In genomic region chr6:169837529-169838250, GRCh38 we compare ENCODE assay signal across 17 cellular contexts.
DNase-seq lines count a peak whose midpoint lies in the region; ATAC-seq and TF ChIP-seq lines count a peak whose summit lies in the region.
"Had no signal": no experiment of that assay in that cellular context is flagged by ENCODE, and none has a peak within 500 bp of the region (broad histone marks: within the 10 kb centered on the region; RNA-seq: fewer than 3 reads in every experiment).

No MANE protein-coding gene starts in this region.

- POLR2A ChIA-PET in activated CD8-positive, alpha-beta T cell treated with anti-CD3 and anti-CD28 coated beads, Interleukin-2, amount 10 ng/mL, durations not matched to agents 7 days and 5 days (lab: Charles Lee): no interaction called here
- POLR2A ChIA-PET in activated CD8-positive, alpha-beta T cell treated with anti-CD3 and anti-CD28 coated beads for 36 hours (lab: Charles Lee): interaction anchor here (0.6 kb wide), 1 partner anchor 232 kb away, joined by 3 read pairs; no protein-coding TSS in a partner anchor

- H3K4me3 ChIP-seq in right cardiac atrium (ENCODE audit: low read length) (no peak overlapping the region), spleen (no peak overlapping the region)

- ATAC-seq in activated CD8-positive, alpha-beta T cell treated with anti-CD3 and anti-CD28 coated beads, Interleukin-2, amount 10 ng/mL, durations not matched to agents 7 days and 5 days: no peak
- ATAC-seq in activated CD8-positive, alpha-beta T cell treated with anti-CD3 and anti-CD28 coated beads for 36 hours: no peak
- ATAC-seq in activated CD8-positive, alpha-beta memory T cell treated with anti-CD3 and anti-CD28 coated beads, Interleukin-2, amount 10 ng/mL, durations not matched to agents 7 days and 5 days: no peak
- ATAC-seq in right cardiac atrium (no peak), HG03045 (IDR thresholded peaks at IDR 0.05; ENCODE audit: unreplicated experiment) (no peak)
- no peak for ATAC-seq in stimulated activated naive CD8-positive, alpha-beta T cell treated with anti-CD3 and anti-CD28 coated beads, Interleukin-15, amount 100 ng/mL, for 72 hours
- ATAC-seq: Panc1 had no signal

- no peaks in the 10 kb centered on the region for H3K36me3 ChIP-seq in spleen

- H3K27me3 ChIP-seq in right cardiac atrium (ENCODE audit: control insufficient read depth, insufficient read depth): no peaks in the 10 kb centered on the region
- peaks cover 0 to 41% (median 0%) of the 10 kb centered on the region in 7 donors for H3K27me3 ChIP-seq in spleen (replicated peaks in 1 of 7)

- H3K9me3 ChIP-seq in right cardiac atrium (ENCODE audit: control insufficient read depth, low read length) (no peaks in the 10 kb centered on the region), spleen (no peaks in the 10 kb centered on the region)

- peaks cover 48% of the 10 kb centered on the region for H3K27me3 Mint-ChIP-seq in activated CD8-positive, alpha-beta T cell treated with anti-CD3 and anti-CD28 coated beads, Interleukin-2, amount 10 ng/mL, durations not matched to agents 7 days and 5 days (ENCODE audit: low read depth)
- H3K27me3 Mint-ChIP-seq in activated CD8-positive, alpha-beta T cell treated with anti-CD3 and anti-CD28 coated beads for 36 hours: peaks cover 10% of the 10 kb centered on the region
- peaks cover 39% of the 10 kb centered on the region for H3K27me3 Mint-ChIP-seq in activated CD8-positive, alpha-beta memory T cell treated with anti-CD3 and anti-CD28 coated beads, Interleukin-2, amount 10 ng/mL, durations not matched to agents 7 days and 5 days
- H3K27me3 Mint-ChIP-seq in stimulated activated naive CD8-positive, alpha-beta T cell treated with anti-CD3 and anti-CD28 coated beads, Interleukin-15, amount 100 ng/mL, for 72 hours: peaks cover 46% of the 10 kb centered on the region

- intact Hi-C loops in activated CD8-positive, alpha-beta T cell treated with anti-CD3 and anti-CD28 coated beads for 36 hours (cut with micrococcal nuclease): loop anchor here (10.0 kb wide), 1 partner anchor 687 kb away; no protein-coding TSS in a partner anchor
- intact Hi-C loops in right cardiac atrium (cut with DNase I) (loop anchor here in 2 of 4 donors (10.0 kb wide), 2 partner anchors 457 to 677 kb away; partner anchors contain the start of gene DLL1 (in 1 of the 2)), spleen (cut with DNase I; ENCODE audit: low total_unique reads) (no loop called here)

- no peaks in the 10 kb centered on the region for H3K4me1 ChIP-seq in right cardiac atrium (ENCODE audit: control insufficient read depth, insufficient read depth, low read length)
- peaks cover 0 to 2% (median under 1%) of the 10 kb centered on the region in 6 donors for H3K4me1 ChIP-seq in spleen

- no peak for TF ChIP-seq CTCF in activated CD8-positive, alpha-beta T cell treated with anti-CD3 and anti-CD28 coated beads for 36 hours (IDR thresholded peaks at IDR 0.05)
- TF ChIP-seq CTCF in spleen (IDR thresholded peaks at IDR 0.05 in 8 of 11, conservative IDR thresholded peaks at IDR 0.05 in 3 of 11): no peak

- DNase-seq in activated CD8-positive, alpha-beta T cell treated with anti-CD3 and anti-CD28 coated beads, Interleukin-2, amount 10 ng/mL, durations not matched to agents 7 days and 5 days: peak; percentile 16
- no peak for DNase-seq in activated CD8-positive, alpha-beta T cell treated with anti-CD3 and anti-CD28 coated beads for 36 hours
- peak; percentile 38 for DNase-seq in activated CD8-positive, alpha-beta memory T cell treated with anti-CD3 and anti-CD28 coated beads, Interleukin-2, amount 10 ng/mL, durations not matched to agents 7 days and 5 days
- DNase-seq in right cardiac atrium (peak in 2 of 3 donors; percentile 29 to 37), spleen (peak; percentile 59), NCI-H1092 treated with DMSO at 0.1 percent for 48 hours (lab: John Stamatoyannopoulos, UW) (no peak)
- DNase-seq in stimulated activated naive CD8-positive, alpha-beta T cell treated with anti-CD3 and anti-CD28 coated beads, Interleukin-15, amount 100 ng/mL, for 72 hours: no peak
- DNase-seq: DMS79 treated with DMSO at 0.1 percent for 48 hours, GDM1, IMR-90, NCI-H1436, NCI-H2081, NCI-H510A treated with DMSO at 0.1 percent for 48 hours, SHP77 had no signal

- H3K36me3 Mint-ChIP-seq in activated CD8-positive, alpha-beta T cell treated with anti-CD3 and anti-CD28 coated beads, Interleukin-2, amount 10 ng/mL, durations not matched to agents 7 days and 5 days (ENCODE audit: low read depth): no peaks in the 10 kb centered on the region
- no peaks in the 10 kb centered on the region for H3K36me3 Mint-ChIP-seq in activated CD8-positive, alpha-beta T cell treated with anti-CD3 and anti-CD28 coated beads for 36 hours (ENCODE audit: low read depth)
- H3K36me3 Mint-ChIP-seq in activated CD8-positive, alpha-beta memory T cell treated with anti-CD3 and anti-CD28 coated beads, Interleukin-2, amount 10 ng/mL, durations not matched to agents 7 days and 5 days: no peaks in the 10 kb centered on the region

- H3K27ac Mint-ChIP-seq in activated CD8-positive, alpha-beta T cell treated with anti-CD3 and anti-CD28 coated beads, Interleukin-2, amount 10 ng/mL, durations not matched to agents 7 days and 5 days: no peak overlapping the region
- no peak overlapping the region for H3K27ac Mint-ChIP-seq in activated CD8-positive, alpha-beta T cell treated with anti-CD3 and anti-CD28 coated beads for 36 hours
- no peak overlapping the region for H3K27ac Mint-ChIP-seq in activated CD8-positive, alpha-beta memory T cell treated with anti-CD3 and anti-CD28 coated beads, Interleukin-2, amount 10 ng/mL, durations not matched to agents 7 days and 5 days
- H3K27ac Mint-ChIP-seq in stimulated activated naive CD8-positive, alpha-beta T cell treated with anti-CD3 and anti-CD28 coated beads, Interleukin-15, amount 100 ng/mL, for 72 hours: no peak overlapping the region

- no peak for TF ChIP-seq POLR2A in spleen (IDR thresholded peaks at IDR 0.05)

- no peak overlapping the region for H3K27ac ChIP-seq in right cardiac atrium (ENCODE audit: low read length)
- no peak overlapping the region for H3K27ac ChIP-seq in spleen
- H3K27ac ChIP-seq: C4-2B had no signal

- no peak overlapping the region for H3K4me3 Mint-ChIP-seq in activated CD8-positive, alpha-beta T cell treated with anti-CD3 and anti-CD28 coated beads, Interleukin-2, amount 10 ng/mL, durations not matched to agents 7 days and 5 days
- H3K4me3 Mint-ChIP-seq in activated CD8-positive, alpha-beta T cell treated with anti-CD3 and anti-CD28 coated beads for 36 hours: no peak overlapping the region
- H3K4me3 Mint-ChIP-seq in activated CD8-positive, alpha-beta memory T cell treated with anti-CD3 and anti-CD28 coated beads, Interleukin-2, amount 10 ng/mL, durations not matched to agents 7 days and 5 days: no peak overlapping the region
- no peak overlapping the region for H3K4me3 Mint-ChIP-seq in stimulated activated naive CD8-positive, alpha-beta T cell treated with anti-CD3 and anti-CD28 coated beads, Interleukin-15, amount 100 ng/mL, for 72 hours

- H3K9me3 Mint-ChIP-seq in activated CD8-positive, alpha-beta T cell treated with anti-CD3 and anti-CD28 coated beads, Interleukin-2, amount 10 ng/mL, durations not matched to agents 7 days and 5 days (ENCODE audit: insufficient read depth): no peaks in the 10 kb centered on the region
- no peaks in the 10 kb centered on the region for H3K9me3 Mint-ChIP-seq in activated CD8-positive, alpha-beta T cell treated with anti-CD3 and anti-CD28 coated beads for 36 hours
- H3K9me3 Mint-ChIP-seq in activated CD8-positive, alpha-beta memory T cell treated with anti-CD3 and anti-CD28 coated beads, Interleukin-2, amount 10 ng/mL, durations not matched to agents 7 days and 5 days (ENCODE audit: low read depth): no peaks in the 10 kb centered on the region
- no peaks in the 10 kb centered on the region for H3K9me3 Mint-ChIP-seq in stimulated activated naive CD8-positive, alpha-beta T cell treated with anti-CD3 and anti-CD28 coated beads, Interleukin-15, amount 100 ng/mL, for 72 hours

- 75% methylated on average over 17 of the region's 17 CpGs for WGBS in right cardiac atrium
- 75 to 85% (median 80%) methylated on average over 12 to 17 of the region's 17 CpGs for WGBS in spleen, 5 donors

- peaks cover 1% of the 10 kb centered on the region for H3K4me1 Mint-ChIP-seq in activated CD8-positive, alpha-beta T cell treated with anti-CD3 and anti-CD28 coated beads, Interleukin-2, amount 10 ng/mL, durations not matched to agents 7 days and 5 days (ENCODE audit: low read depth)
- no peaks in the 10 kb centered on the region for H3K4me1 Mint-ChIP-seq in activated CD8-positive, alpha-beta T cell treated with anti-CD3 and anti-CD28 coated beads for 36 hours (ENCODE audit: low read depth)
- no peaks in the 10 kb centered on the region for H3K4me1 Mint-ChIP-seq in activated CD8-positive, alpha-beta memory T cell treated with anti-CD3 and anti-CD28 coated beads, Interleukin-2, amount 10 ng/mL, durations not matched to agents 7 days and 5 days
- H3K4me1 Mint-ChIP-seq in stimulated activated naive CD8-positive, alpha-beta T cell treated with anti-CD3 and anti-CD28 coated beads, Interleukin-15, amount 100 ng/mL, for 72 hours: no peaks in the 10 kb centered on the region

- CTCF ChIA-PET in activated CD8-positive, alpha-beta T cell treated with anti-CD3 and anti-CD28 coated beads, Interleukin-2, amount 10 ng/mL, durations not matched to agents 7 days and 5 days (lab: Charles Lee): interaction anchor here (1.5 kb wide), 1 partner anchor 48 kb away, joined by 3 read pairs; no protein-coding TSS in a partner anchor
- CTCF ChIA-PET in activated CD8-positive, alpha-beta T cell treated with anti-CD3 and anti-CD28 coated beads for 36 hours (lab: Charles Lee): interaction anchor here (1.0 to 2.7 kb wide), 2 partner anchors 47 to 111 kb away, joined by 3 to 13 read pairs; no protein-coding TSS in a partner anchor
- CTCF ChIA-PET in activated CD8-positive, alpha-beta memory T cell treated with anti-CD3 and anti-CD28 coated beads, Interleukin-2, amount 10 ng/mL, durations not matched to agents 7 days and 5 days (lab: Charles Lee): no interaction called here

Comparison
In these comparisons a context has a peak if more than half of its experiments do, and no peak if none do; other contexts are left out.
1. DNase-seq: peak in activated CD8-positive, alpha-beta T cell treated with anti-CD3 and anti-CD28 coated beads, Interleukin-2, amount 10 ng/mL, durations not matched to agents 7 days and 5 days (single experiment), activated CD8-positive, alpha-beta memory T cell treated with anti-CD3 and anti-CD28 coated beads, Interleukin-2, amount 10 ng/mL, durations not matched to agents 7 days and 5 days (single experiment), right cardiac atrium (2 of 3) and spleen (single experiment); none in activated CD8-positive, alpha-beta T cell treated with anti-CD3 and anti-CD28 coated beads for 36 hours (single experiment), NCI-H1092 treated with DMSO at 0.1 percent for 48 hours (single experiment) and stimulated activated naive CD8-positive, alpha-beta T cell treated with anti-CD3 and anti-CD28 coated beads, Interleukin-15, amount 100 ng/mL, for 72 hours (0 of 2).